ENCODE assay signal across 10 cellular contexts in the genomic region with DNA sequence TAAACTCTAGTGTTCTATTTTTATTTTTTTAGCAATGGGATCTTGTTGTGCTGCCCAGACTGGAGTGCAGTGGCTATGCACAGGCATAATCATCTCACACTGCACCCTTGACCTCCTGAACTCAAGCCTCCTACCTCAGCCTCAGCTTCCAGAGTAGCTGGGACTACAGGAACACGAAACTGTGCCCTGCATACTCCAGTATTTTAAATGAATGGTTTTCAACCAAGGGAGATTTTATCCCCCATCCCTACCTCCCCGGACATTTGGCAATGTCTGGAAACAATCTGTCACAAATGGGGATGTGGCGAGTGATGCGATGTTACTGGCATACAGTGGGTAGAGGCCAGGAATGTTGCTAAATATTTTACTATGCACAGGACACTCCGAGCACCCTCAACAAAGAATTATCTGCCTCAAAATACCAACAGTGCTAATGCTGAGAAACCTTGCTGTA. TPM values are rescaled to one million over a fixed set of nuclear protein-coding genes. Genes with fewer than 3 reads are reported as not detected.
DNase-seq lines count a peak whose midpoint lies in the region; ATAC-seq and TF ChIP-seq lines count a peak whose summit lies in the region.
"Had no signal": no experiment of that assay in that cellular context is flagged by ENCODE, and none has a peak within 500 bp of the region (broad histone marks: within the 10 kb centered on the region; RNA-seq: fewer than 3 reads in every experiment).

No MANE protein-coding gene starts in this region.

- no peak for ATAC-seq in heart left ventricle
- ATAC-seq in Right ventricle myocardium inferior, result no peak
- no peak for ATAC-seq in upper lobe of right lung
- ATAC-seq in activated naive CD8-positive, alpha-beta T cell treated with anti-CD3 and anti-CD28 coated beads, Interleukin-2, amount 50 U/mL, for 24 hours, result no peak
- ATAC-seq in GM19023 (IDR thresholded peaks at IDR 0.05; ENCODE audit: unreplicated experiment), result no peak

- DNase-seq in heart left ventricle (no peak), Right ventricle myocardium inferior (ENCODE audit: missing footprints) (no peak), SJSA1 (ENCODE audit: low read depth in 1 of 2, low spot score in 2 of 2) (peak; percentile 54 to 67), upper lobe of right lung (no peak), pons (ENCODE audit: low spot score) (no peak)
- no peak for DNase-seq in activated naive CD8-positive, alpha-beta T cell treated with anti-CD3 and anti-CD28 coated beads, Interleukin-2, amount 50 U/mL, for 24 hours
- DNase-seq: hippocampal formation had no signal

- peaks cover 22% of the 10 kb centered on the region for H3K36me3 Mint-ChIP-seq in activated naive CD8-positive, alpha-beta T cell treated with anti-CD3 and anti-CD28 coated beads, Interleukin-2, amount 50 U/mL, for 24 hours (ENCODE audit: low read depth)

- H3K4me3 ChIP-seq in heart left ventricle, result peak overlapping the region in 7 of 12 donors; percentile 61 to 93 (median 80)
- H3K4me3 ChIP-seq in SJSA1, result peak overlapping the region; percentile 61
- peak overlapping the region; percentile 89 for H3K4me3 ChIP-seq in iPS-18a (ENCODE audit: low read length)
- peak overlapping the region; percentile 95 for H3K4me3 ChIP-seq in upper lobe of right lung

- H3K4me1 ChIP-seq in heart left ventricle, result peaks cover 0 to 46% (median 33%) of the 10 kb centered on the region in 12 donors
- H3K4me1 ChIP-seq in SJSA1 (replicated peaks), result peaks cover 27% of the 10 kb centered on the region
- peaks cover 16% of the 10 kb centered on the region for H3K4me1 ChIP-seq in iPS-18a (ENCODE audit: control insufficient read depth, low read depth, low read length)
- peaks cover 31% of the 10 kb centered on the region for H3K4me1 ChIP-seq in upper lobe of right lung

- H3K27ac ChIP-seq in heart left ventricle (peak overlapping the region in 10 of 12 donors; percentile 87 to 99 (median 94)), SJSA1 (peak overlapping the region; percentile 94), iPS-18a (ENCODE audit: low read length) (no peak overlapping the region), upper lobe of right lung (peak overlapping the region; percentile 98)

- peaks cover 53% of the 10 kb centered on the region for H3K4me1 Mint-ChIP-seq in activated naive CD8-positive, alpha-beta T cell treated with anti-CD3 and anti-CD28 coated beads, Interleukin-2, amount 50 U/mL, for 24 hours

- 23 to 41% (median 33%) methylated on average over 2 to 5 of the region's 5 CpGs for WGBS in heart left ventricle, 4 donors

- H3K27me3 Mint-ChIP-seq in activated naive CD8-positive, alpha-beta T cell treated with anti-CD3 and anti-CD28 coated beads, Interleukin-2, amount 50 U/mL, for 24 hours, result no peaks in the 10 kb centered on the region

- H3K9me3 ChIP-seq in heart left ventricle (no peaks in the 10 kb centered on the region), SJSA1 (replicated peaks) (no peaks in the 10 kb centered on the region), iPS-18a (ENCODE audit: control insufficient read depth, low read depth, low read length) (no peaks in the 10 kb centered on the region), upper lobe of right lung (no peaks in the 10 kb centered on the region)

- intact Hi-C loops in heart left ventricle (cut with DNase I) (loop anchor here in 2 of 10 donors (2.0 kb wide), 3 partner anchors 17 to 47 kb away; a partner anchor contains a TSS), Right ventricle myocardium inferior (cut with DNase I) (loop anchor here (2.0 to 5.0 kb wide), 2 partner anchors 19 to 61 kb away; no protein-coding TSS in a partner anchor), upper lobe of right lung (cut with DNase I) (no loop called here)

- TF ChIP-seq CTCF in heart left ventricle (IDR thresholded peaks at IDR 0.05) (no peak), upper lobe of right lung (IDR thresholded peaks at IDR 0.05) (no peak)

- no peak for TF ChIP-seq POLR2A in heart left ventricle (IDR thresholded peaks at IDR 0.05)

- peaks cover 0 to 30% (median 27%) of the 10 kb centered on the region in 9 donors for H3K36me3 ChIP-seq in heart left ventricle
- H3K36me3 ChIP-seq in SJSA1, result peaks cover 60% of the 10 kb centered on the region
- peaks cover 32% of the 10 kb centered on the region for H3K36me3 ChIP-seq in iPS-18a (ENCODE audit: control insufficient read depth, low read depth, low read length)
- peaks cover 23% of the 10 kb centered on the region for H3K36me3 ChIP-seq in upper lobe of right lung

- H3K4me3 Mint-ChIP-seq in activated naive CD8-positive, alpha-beta T cell treated with anti-CD3 and anti-CD28 coated beads, Interleukin-2, amount 50 U/mL, for 24 hours, result no peak overlapping the region

- no peaks in the 10 kb centered on the region for H3K9me3 Mint-ChIP-seq in activated naive CD8-positive, alpha-beta T cell treated with anti-CD3 and anti-CD28 coated beads, Interleukin-2, amount 50 U/mL, for 24 hours

- H3K27me3 ChIP-seq in heart left ventricle, result no peaks in the 10 kb centered on the region
- no peaks in the 10 kb centered on the region for H3K27me3 ChIP-seq in SJSA1 (replicated peaks)
- H3K27me3 ChIP-seq in iPS-18a (ENCODE audit: control insufficient read depth, insufficient read depth, low read length), result no peaks in the 10 kb centered on the region
- H3K27me3 ChIP-seq in upper lobe of right lung, result no peaks in the 10 kb centered on the region

- H3K9ac ChIP-seq in iPS-18a (ENCODE audit: low read length), result peak overlapping the region; percentile 99

- H3K27ac Mint-ChIP-seq in activated naive CD8-positive, alpha-beta T cell treated with anti-CD3 and anti-CD28 coated beads, Interleukin-2, amount 50 U/mL, for 24 hours, result no peak overlapping the region

RNA-seq across cellular contexts. Expression of a gene that starts 2.1 kb away (rescaled TPM):
- total RNA-seq in heart left ventricle (10 to 100 TPM; 22.3 to 59.5 (median 49.4) TPM), Right ventricle myocardium inferior (43.0 TPM), upper lobe of right lung (52.3 TPM)
- 10 to 100 TPM; 18.4 to 32.1 TPM for polyA plus RNA-seq in heart left ventricle
- 42.6 and 71.6 TPM in 2 replicates for total RNA-seq in SJSA1 (2014; rRNA removed; shearing (Covaris generic))

RNA-seq across cellular contexts. Expression of a gene that starts 2.7 kb away (rescaled TPM):
- total RNA-seq in heart left ventricle (100 to 1,000 TPM; 129 to 565 (median 396) TPM), Right ventricle myocardium inferior (371 TPM), upper lobe of right lung (498 TPM)
- polyA plus RNA-seq in heart left ventricle, result 100 to 1,000 TPM; 315 to 735 TPM
- total RNA-seq in SJSA1 (2014; rRNA removed; shearing (Covaris generic)), result 382 and 453 TPM in 2 replicates

RNA-seq across cellular contexts. Expression of a gene that starts 23.0 kb away (rescaled TPM):
- total RNA-seq in heart left ventricle (1 to 10 TPM in 2 of 9 donors, under 1 TPM in 5, not detected in 2; 0.21 to 1.7 (median 0.63) TPM), Right ventricle myocardium inferior (1.1 TPM), upper lobe of right lung (7.5 TPM)
- under 1 TPM; 0.38 to 0.51 TPM for polyA plus RNA-seq in heart left ventricle
- not detected in 2 replicates for total RNA-seq in SJSA1 (2014; rRNA removed; shearing (Covaris generic))
- total RNA-seq: activated CD8-positive, alpha-beta memory T cell treated with anti-CD3 and anti-CD28 coated beads for 36 hours had no signal

RNA-seq across cellular contexts. Expression of a gene that starts 47.1 kb away (rescaled TPM):
- total RNA-seq in heart left ventricle, result 100 to 1,000 TPM; 112 to 146 (median 125) TPM
- polyA plus RNA-seq in heart left ventricle, result 100 to 1,000 TPM in 1 of 2 donors, 10 to 100 TPM in 1; 77.3 to 142 TPM
- 130 TPM for total RNA-seq in Right ventricle myocardium inferior
- total RNA-seq in SJSA1 (2014; rRNA removed; shearing (Covaris generic)), result 106 and 191 TPM in 2 replicates
- 125 TPM for total RNA-seq in upper lobe of right lung

Comparison
In these comparisons a context has a peak if more than half of its experiments do, and no peak if none do; other contexts are left out.
1. DNase-seq: peak in SJSA1 (2 of 2); none in heart left ventricle (0 of 5), Right ventricle myocardium inferior (single experiment), upper lobe of right lung (single experiment), pons (single experiment) and activated naive CD8-positive, alpha-beta T cell treated with anti-CD3 and anti-CD28 coated beads, Interleukin-2, amount 50 U/mL, for 24 hours (single experiment).
2. Peak in every context shown above with its lines, with median percentiles within 50 percentile points of each other: H3K4me3 ChIP-seq.